In genomic region chr7:28879105-28879504, GRCh38 we compare ENCODE assay signal across 18 cellular contexts.
A peak's percentile ranks its signal among the peaks of the same experiment; 100 is the strongest.
DNase-seq lines count a peak whose midpoint lies in the region; ATAC-seq, FAIRE-seq and TF ChIP-seq lines count a peak whose summit lies in the region.
"Had no signal": no experiment of that assay in that cellular context is flagged by ENCODE, and none has a peak within 500 bp of the region (broad histone marks: within the 10 kb centered on the region; RNA-seq: fewer than 3 reads in every experiment).

No MANE protein-coding gene starts in this region.

- DNase-seq in CD1c-positive myeloid dendritic cell (ENCODE audit: extremely low spot score) (peak; percentile 49), GM13976 (ENCODE audit: low spot score) (peak; percentile 13), keratinocyte (ENCODE audit: low read depth, low spot score) (no peak), Kasumi-1 (lab: John Stamatoyannopoulos, UW) (no peak)
- DNase-seq: activated naive CD8-positive, alpha-beta T cell treated with anti-CD3 and anti-CD28 coated beads for 36 hours; body of pancreas; CD8-positive, alpha-beta T cell; left ventricle myocardium superior; NCI-H187; NCI-H2227 treated with DMSO at 0.1 percent for 48 hours; stimulated activated CD4-positive, alpha-beta T cell treated with anti-CD3 and anti-CD28 coated beads, Interleukin-4, amount 100 ng/mL, for 1 hour; T1000; tibial artery had no signal

- no peaks in the 10 kb centered on the region for H3K9me1 ChIP-seq in keratinocyte (ENCODE audit: control insufficient read depth, extremely low read depth, insufficient read depth, low read length)

- H3K36me3 ChIP-seq in OCI-LY3 (replicated peaks; ENCODE audit: low read depth, low read length) (no peaks in the 10 kb centered on the region), keratinocyte (ENCODE audit: control insufficient read depth in 2 of 2, extremely low read depth in 1 of 2, insufficient read depth in 2 of 2, low read length in 2 of 2) (no peaks in the 10 kb centered on the region)
- H3K36me3 ChIP-seq: tibial artery had no signal

- H2AFZ ChIP-seq in OCI-LY3 (ENCODE audit: low read depth, low read length) (no peak overlapping the region), keratinocyte (ENCODE audit: control insufficient read depth, low read length) (no peak overlapping the region)

- ATAC-seq in GM21717 (IDR thresholded peaks at IDR 0.05; ENCODE audit: unreplicated experiment) (no peak), HG03521 (IDR thresholded peaks at IDR 0.05; ENCODE audit: unreplicated experiment) (no peak)
- ATAC-seq: activated CD4-positive, CD25-positive, alpha-beta regulatory T cell treated with anti-CD3 and anti-CD28 coated beads, Interleukin-2, amount 50 U/mL, for 24 hours; body of pancreas; CD8-positive, alpha-beta T cell; left ventricle myocardium superior had no signal

- H3K4me2 ChIP-seq in OCI-LY3 (ENCODE audit: low read length) = peak overlapping the region; percentile 39; the same call in 1 of the 2 replicates
- no peak overlapping the region for H3K4me2 ChIP-seq in keratinocyte (ENCODE audit: control insufficient read depth, extremely low read depth, insufficient read depth, low read depth, low read length)

- TF ChIP-seq CTCF in GM13976 (IDR thresholded peaks at IDR 0.05; ENCODE audit: borderline replicate concordance, control extremely low read depth, extremely low read depth, insufficient read depth, missing control alignments) = no peak
- no peak for TF ChIP-seq CTCF in OCI-LY3 (IDR thresholded peaks at IDR 0.05; ENCODE audit: low read depth, low read length)
- peak in 1 of 3 experiments; percentile 7 for TF ChIP-seq CTCF in keratinocyte (optimal IDR thresholded peaks at IDR 0.05 in 1 of 3, IDR thresholded peaks at IDR 0.05 in 1 of 3, conservative IDR thresholded peaks at IDR 0.05 in 1 of 3; ENCODE audit: extremely low read depth in 1 of 3, insufficient read depth in 2 of 3, low read length in 3 of 3)

- H3K27ac ChIP-seq in OCI-LY3 (ENCODE audit: low read length) (no peak overlapping the region), keratinocyte (ENCODE audit: control insufficient read depth, insufficient read depth, low read length) (no peak overlapping the region)
- H3K27ac ChIP-seq: body of pancreas, tibial artery had no signal

- dilution Hi-C loops in keratinocyte (cut with MboI; ENCODE audit: extremely low pct_ligation_motif_present, low sequenced_read_pairs) = no loop called here

- no peaks in the 10 kb centered on the region for H3K9me3 ChIP-seq in OCI-LY3 (ENCODE audit: insufficient read depth, low read length)
- H3K9me3 ChIP-seq in keratinocyte (ENCODE audit: control insufficient read depth, low read depth, low read length) = no peaks in the 10 kb centered on the region
- H3K9me3 ChIP-seq: body of pancreas, tibial artery had no signal

- H3K4me3 ChIP-seq in OCI-LY3 (ENCODE audit: low read length) = no peak overlapping the region
- H3K4me3 ChIP-seq in keratinocyte (ENCODE audit: control insufficient read depth in 2 of 3, extremely low read depth in 1 of 3, insufficient read depth in 2 of 3, low read depth in 1 of 3, low read length in 3 of 3) = no peak overlapping the region
- H3K4me3 ChIP-seq: body of pancreas, tibial artery had no signal

- H4K20me1 ChIP-seq in OCI-LY3 (ENCODE audit: insufficient read depth, low read length) (no peaks in the 10 kb centered on the region), keratinocyte (ENCODE audit: control insufficient read depth, extremely low read depth, insufficient read depth, low read length) (no peaks in the 10 kb centered on the region)

- H3K27me3 ChIP-seq in OCI-LY3 (ENCODE audit: low read depth, low read length) (peaks cover 29% of the 10 kb centered on the region), keratinocyte (ENCODE audit: control insufficient read depth, extremely low read depth, insufficient read depth, low read length) (peaks cover 6% of the 10 kb centered on the region)
- H3K27me3 ChIP-seq: body of pancreas had no signal

- H3K4me1 ChIP-seq in OCI-LY3 (ENCODE audit: low read length) (peaks cover 9% of the 10 kb centered on the region), keratinocyte (ENCODE audit: control insufficient read depth, extremely low read depth, insufficient read depth, low read length) (no peaks in the 10 kb centered on the region)
- H3K4me1 ChIP-seq: body of pancreas, tibial artery had no signal

- no peaks in the 10 kb centered on the region for H3K79me2 ChIP-seq in OCI-LY3 (ENCODE audit: low read length)
- H3K79me2 ChIP-seq in keratinocyte (ENCODE audit: control insufficient read depth, insufficient read depth, low read length) = no peaks in the 10 kb centered on the region

- H3K9ac ChIP-seq in OCI-LY3 (ENCODE audit: low read length) = no peak overlapping the region
- no peak overlapping the region for H3K9ac ChIP-seq in keratinocyte (ENCODE audit: control insufficient read depth, extremely low read depth, insufficient read depth, low read length)

- in situ Hi-C loops in GM13976 (cut with MboI; ENCODE audit: low sequenced_read_pairs, unreplicated experiment) = no loop called here

- peak; percentile 20 for FAIRE-seq in keratinocyte (lab: Jason Lieb, UNC)
- FAIRE-seq: colon had no signal

Comparison
In these comparisons a context has a peak if more than half of its experiments do, and no peak if none do; other contexts are left out.
1. DNase-seq: peak in CD1c-positive myeloid dendritic cell (single experiment) and GM13976 (single experiment); none in keratinocyte (single experiment) and Kasumi-1 (0 of 2).